24 cellular contexts compared by ENCODE assay signal in genomic region chr18:34887881-34888580, GRCh38.
"Had no signal": no experiment of that assay in that cellular context is flagged by ENCODE, and none has a peak within 500 bp of the region (broad histone marks: within the 10 kb centered on the region; RNA-seq: fewer than 3 reads in every experiment).

No MANE protein-coding gene starts in this region.

- H3K4me1 Mint-ChIP-seq: mesothelial cell of epicardium had no signal

- H3K4me3 ChIP-seq: colonic mucosa, dorsolateral prefrontal cortex, esophagus squamous epithelium, gastrocnemius medialis, heart right ventricle, left lung, lower lobe of right lung, mucosa of descending colon had no signal

- DNase-seq: colonic mucosa; dermis blood vessel endothelial cell; dorsolateral prefrontal cortex; effector CD4-positive, alpha-beta T cell; effector memory CD4-positive, alpha-beta T cell; erythroblast; esophagus squamous epithelium; foreskin fibroblast; foreskin melanocyte; gastrocnemius medialis; glutamatergic neuron; head of caudate nucleus; heart right ventricle; hippocampal formation; left lung; left ventricle myocardium superior; lower lobe of right lung; mesenchymal stem cell; mucosa of descending colon had no signal

- H3K9me3 ChIP-seq: colonic mucosa, esophagus squamous epithelium, gastrocnemius medialis, left lung, lower lobe of right lung, mucosa of descending colon had no signal

- H3K4me3 Mint-ChIP-seq: mesothelial cell of epicardium had no signal

- H3K27me3 ChIP-seq: colonic mucosa, dorsolateral prefrontal cortex, esophagus squamous epithelium, gastrocnemius medialis, heart right ventricle, left lung had no signal

- FAIRE-seq: islet of Langerhans, keratinocyte had no signal

- ATAC-seq: esophagus mucosa, gastrocnemius medialis, heart right ventricle, left lung, left ventricle myocardium superior, lower lobe of right lung, mucosa of descending colon had no signal

- H3K4me1 ChIP-seq: colonic mucosa, esophagus squamous epithelium, gastrocnemius medialis, left lung, lower lobe of right lung had no signal

- H3K27ac ChIP-seq: colonic mucosa, epithelial cell of prostate, esophagus squamous epithelium, heart right ventricle, left lung, lower lobe of right lung had no signal

- H3K27ac Mint-ChIP-seq: mesothelial cell of epicardium had no signal

- H3K36me3 ChIP-seq: colonic mucosa, esophagus squamous epithelium, left lung, lower lobe of right lung had no signal
